In genomic region chr6:119076966-119077642, GRCh38 we compare ENCODE assay signal across 8 cellular contexts. TPM values are rescaled to one million over a fixed set of nuclear protein-coding genes. Genes with fewer than 3 reads are reported as not detected.
DNase-seq lines count a peak whose midpoint lies in the region; ATAC-seq and TF ChIP-seq lines count a peak whose summit lies in the region.

No MANE protein-coding gene starts in this region.

- CTCF ChIA-PET in Caco-2 (lab: Charles Lee), result interaction anchor here (0.6 to 1.9 kb wide), 4 partner anchors 23 to 108 kb away, joined by 3 to 8 read pairs (median 5); no protein-coding TSS in a partner anchor

- peak overlapping the region; percentile 89 for H2AFZ ChIP-seq in neuronal stem cell (ENCODE audit: low read length)

- H3K23ac ChIP-seq in neuronal stem cell (ENCODE audit: low read depth, low read length, poor library complexity), result no peak overlapping the region

- no peak overlapping the region for H4K8ac ChIP-seq in neuronal stem cell (ENCODE audit: low read depth, low read length)

- no peak overlapping the region for H3K4ac ChIP-seq in neuronal stem cell (ENCODE audit: low read length)

- no peak overlapping the region for H3K18ac ChIP-seq in neuronal stem cell (ENCODE audit: low read length)

- H2BK120ac ChIP-seq in neuronal stem cell (ENCODE audit: low read depth, low read length), result no peak overlapping the region

- no peak for DNase-seq in Caco-2
- peak; percentile 20 for DNase-seq in NCI-H82 treated with DMSO at 0.1 percent for 48 hours (lab: John Stamatoyannopoulos, UW; ENCODE audit: unreplicated experiment)
- no peak for DNase-seq in neuronal stem cell (ENCODE audit: low spot score)
- DNase-seq in AML-193 (lab: John Stamatoyannopoulos, UW), result no peak
- no peak for DNase-seq in kidney glomerular epithelial cell (lab: John Stamatoyannopoulos, UW)
- no peak for DNase-seq in foreskin keratinocyte

- H3K27ac ChIP-seq in neuronal stem cell (replicated peaks; ENCODE audit: low read length), result no peak overlapping the region
- H3K27ac ChIP-seq in foreskin keratinocyte, result no peak overlapping the region

- POLR2A ChIA-PET in Caco-2 (lab: Charles Lee), result no interaction called here

- WGBS in neuronal stem cell (ENCODE audit: extremely low coverage in 2 of 2, insufficient read length in 2 of 2, insufficient replicate concordance in 1 of 2), 2 donors, result 100% methylated on average over 1 of the region's 6 CpGs

- H3K27me3 ChIP-seq in Caco-2 (replicated peaks; ENCODE audit: control insufficient read depth, insufficient read depth, low read length) (no peaks in the 10 kb centered on the region), endocrine pancreas (ENCODE audit: control insufficient read depth, insufficient read depth, low read length) (no peaks in the 10 kb centered on the region), neuronal stem cell (ENCODE audit: control insufficient read depth in 3 of 3, insufficient read depth in 3 of 3, low read depth in 1 of 3, low read length in 3 of 3) (peaks cover 0 to 11% (median 0%) of the 10 kb centered on the region in 3 experiments), foreskin keratinocyte (peaks cover 66% of the 10 kb centered on the region)

- intact Hi-C loops in Caco-2 (cut with micrococcal nuclease; ENCODE audit: unreplicated experiment), result loop anchor here (10.0 kb wide), 1 partner anchor 112 kb away; no protein-coding TSS in a partner anchor

- TSS peak; percentile 37 for BruUV-seq in Caco-2 (replicated peaks; lab: Mats Ljungman, UMichigan)

- H3K36me3 ChIP-seq in Caco-2 (ENCODE audit: control insufficient read depth, insufficient read depth, low read length) (no peaks in the 10 kb centered on the region; the same call in 1 of the 2 replicates), endocrine pancreas (ENCODE audit: control insufficient read depth, insufficient read depth, low read length) (no peaks in the 10 kb centered on the region), neuronal stem cell (replicated peaks in 1 of 2; ENCODE audit: control insufficient read depth in 2 of 2, insufficient read depth in 2 of 2, low read length in 2 of 2) (peaks cover 0 to 4% of the 10 kb centered on the region in 2 donors)

- TF ChIP-seq CTCF in Caco-2 (IDR thresholded peaks at IDR 0.05; ENCODE audit: insufficient read depth in 1 of 2, low read depth in 1 of 2, low read length in 1 of 2, severe bottlenecking in 1 of 2, unreplicated experiment in 1 of 2) (no peak), foreskin keratinocyte (conservative IDR thresholded peaks at IDR 0.05) (no peak)

- H4K91ac ChIP-seq in neuronal stem cell (ENCODE audit: low read depth, low read length, poor library complexity), result no peak overlapping the region

- ATAC-seq in foreskin keratinocyte, result no peak
- ATAC-seq in GM19023 (IDR thresholded peaks at IDR 0.05; ENCODE audit: unreplicated experiment), result no peak

- H2BK15ac ChIP-seq in neuronal stem cell (ENCODE audit: low read length), result no peak overlapping the region

- H2BK5ac ChIP-seq in neuronal stem cell (ENCODE audit: low read length), result no peak overlapping the region

- no peak overlapping the region for H3K14ac ChIP-seq in neuronal stem cell (ENCODE audit: low read length)

- H2AK5ac ChIP-seq in neuronal stem cell (ENCODE audit: low read depth, low read length), result no peak overlapping the region

- H3K27me3 Mint-ChIP-seq in Caco-2 (ENCODE audit: insufficient read depth, unreplicated experiment), result no peaks in the 10 kb centered on the region

- H2BK12ac ChIP-seq in neuronal stem cell (ENCODE audit: low read length), result no peak overlapping the region

- peaks cover 4% of the 10 kb centered on the region for H3K9me3 Mint-ChIP-seq in Caco-2 (ENCODE audit: unreplicated experiment)

- H3K9me3 ChIP-seq in Caco-2, result no peaks in the 10 kb centered on the region
- H3K9me3 ChIP-seq in endocrine pancreas (ENCODE audit: control insufficient read depth, low read length), result no peaks in the 10 kb centered on the region
- H3K9me3 ChIP-seq in neuronal stem cell (replicated peaks in 1 of 2; ENCODE audit: control insufficient read depth in 2 of 2, insufficient read depth in 1 of 2, low read depth in 1 of 2, low read length in 2 of 2), result peaks cover 2 to 17% of the 10 kb centered on the region in 2 donors

- H3K4me1 Mint-ChIP-seq in Caco-2 (ENCODE audit: low read depth, unreplicated experiment), result peaks cover 7% of the 10 kb centered on the region

- H3K4me1 ChIP-seq in Caco-2 (peaks cover 10% of the 10 kb centered on the region; the same call in 1 of the 2 replicates), endocrine pancreas (ENCODE audit: control insufficient read depth, insufficient read depth, low read length) (peaks cover 4% of the 10 kb centered on the region), neuronal stem cell (ENCODE audit: control insufficient read depth in 2 of 2, insufficient read depth in 1 of 2, low read depth in 1 of 2, low read length in 2 of 2) (peaks cover 0 to 5% of the 10 kb centered on the region in 2 donors), foreskin keratinocyte (no peaks in the 10 kb centered on the region)

- no peak overlapping the region for H3K27ac Mint-ChIP-seq in Caco-2 (ENCODE audit: unreplicated experiment)

- H3K4me3 ChIP-seq in Caco-2 (ENCODE audit: low read depth, low read length) (peak overlapping the region; percentile 93), endocrine pancreas (ENCODE audit: control insufficient read depth, insufficient read depth, low read length) (peak overlapping the region; percentile 64), neuronal stem cell (ENCODE audit: low read length in 2 of 2) (peak overlapping the region in 1 of 2 donors; percentile 59)

- no peak overlapping the region for H3K4me2 ChIP-seq in neuronal stem cell (ENCODE audit: insufficient read depth, low read length, poor library complexity, severe bottlenecking)

- H3K9ac ChIP-seq in endocrine pancreas (ENCODE audit: control insufficient read depth, insufficient read depth, low read length), result no peak overlapping the region
- no peak overlapping the region for H3K9ac ChIP-seq in neuronal stem cell (ENCODE audit: low read depth, low read length, poor library complexity)

- H3K79me1 ChIP-seq in neuronal stem cell (ENCODE audit: low read depth, low read length), result no peaks in the 10 kb centered on the region

- H3K4me3 Mint-ChIP-seq in Caco-2 (ENCODE audit: unreplicated experiment), result peak overlapping the region; percentile 89

- H3K36me3 Mint-ChIP-seq in Caco-2 (ENCODE audit: insufficient read depth, unreplicated experiment), result peaks cover 6% of the 10 kb centered on the region

RNA-seq across cellular contexts. Expression of gene FAM184A, which starts 1.4 kb away (rescaled TPM):
- total RNA-seq in Caco-2 (2022) (10.8 and 11.2 TPM in 2 replicates), foreskin keratinocyte (0.14 and 0.17 TPM in 2 replicates)
- polyA plus RNA-seq in neuronal stem cell (2013, experiment 1 of 2), result 11.3 TPM
- polyA plus RNA-seq in neuronal stem cell (2013, experiment 2 of 2), result 10.6 TPM
- 0.03 and 0.07 TPM in 2 replicates for polyA plus RNA-seq in foreskin keratinocyte

Comparison
In these comparisons a context has a peak if more than half of its experiments do, and no peak if none do; other contexts are left out.
1. RNA of gene FAM184A, which starts 1.4 kb away (total RNA-seq): 10.8 to 11.2 TPM in Caco-2; 0.14 to 0.17 TPM in foreskin keratinocyte; every median in the first group is over 10 times any median in the second.